In genomic region chr14:77709412-77709811, GRCh38 we compare ENCODE assay signal across 8 cellular contexts. TPM values are rescaled to one million over a fixed set of nuclear protein-coding genes. Genes with fewer than 3 reads are reported as not detected.
DNase-seq lines count a peak whose midpoint lies in the region; ATAC-seq, FAIRE-seq and TF ChIP-seq lines count a peak whose summit lies in the region.

No MANE protein-coding gene starts in this region.

- peak overlapping the region; percentile 95 for H3K4me3 Mint-ChIP-seq in activated T-helper 2 cell treated with anti-CD3 and anti-CD28 coated beads, Interferon-gamma antibody, Interleukin-2, Interleukin-4, amounts not matched to agents 10 μg/mL and 5 μg/mL and 100 μg/mL, durations not matched to agents 14 hours and 24 hours and 36 hours (ENCODE audit: low read depth)

- FAIRE-seq in keratinocyte (lab: Jason Lieb, UNC) (no peak), HTR-8/SVneo (lab: Jason Lieb, UNC) (no peak)

- H3K4me2 ChIP-seq in keratinocyte (ENCODE audit: control insufficient read depth, extremely low read depth, insufficient read depth, low read depth, low read length), result peak overlapping the region; percentile 88

- ATAC-seq in Right ventricle myocardium superior (ENCODE audit: poor library complexity) (no peak), thoracic aorta (ENCODE audit: insufficient number of reproducible peaks, low FRiP score, low read depth) (no peak)

- peak overlapping the region; percentile 98 for H3K4me3 ChIP-seq in left ventricle myocardium inferior
- peak overlapping the region; percentile 79 to 99 (median 85) for H3K4me3 ChIP-seq in keratinocyte (ENCODE audit: control insufficient read depth in 2 of 3, extremely low read depth in 1 of 3, insufficient read depth in 2 of 3, low read depth in 1 of 3, low read length in 3 of 3)
- peak overlapping the region; percentile 76 for H3K4me3 ChIP-seq in thoracic aorta

- no peak overlapping the region for H2AFZ ChIP-seq in keratinocyte (ENCODE audit: control insufficient read depth, low read length)

- H3K9me3 ChIP-seq in left ventricle myocardium inferior (replicated peaks), result no peaks in the 10 kb centered on the region
- H3K9me3 ChIP-seq in keratinocyte (ENCODE audit: control insufficient read depth, low read depth, low read length), result no peaks in the 10 kb centered on the region
- H3K9me3 ChIP-seq in thoracic aorta, result no peaks in the 10 kb centered on the region

- H3K27ac ChIP-seq in left ventricle myocardium inferior (replicated peaks) (no peak overlapping the region), keratinocyte (ENCODE audit: control insufficient read depth, insufficient read depth, low read length) (peak overlapping the region; percentile 81), thoracic aorta (no peak overlapping the region)

- no peaks in the 10 kb centered on the region for H3K27me3 ChIP-seq in left ventricle myocardium inferior (ENCODE audit: low read depth)
- no peaks in the 10 kb centered on the region for H3K27me3 ChIP-seq in keratinocyte (ENCODE audit: control insufficient read depth, extremely low read depth, insufficient read depth, low read length)
- no peaks in the 10 kb centered on the region for H3K27me3 ChIP-seq in thoracic aorta (replicated peaks; ENCODE audit: insufficient read depth)

- intact Hi-C loops in left ventricle myocardium inferior (cut with micrococcal nuclease) (no loop called here), Right ventricle myocardium superior (cut with DNase I) (loop anchor here (5.0 kb wide), 1 partner anchor 52 kb away; no protein-coding TSS in a partner anchor)
- intact Hi-C loops in activated T-helper 2 cell treated with anti-CD3 and anti-CD28 coated beads, Interferon-gamma antibody, Interleukin-2, Interleukin-4, amounts not matched to agents 10 μg/mL and 5 μg/mL and 100 μg/mL, durations not matched to agents 14 hours and 24 hours and 36 hours (cut with micrococcal nuclease), result loop anchor here (5.0 kb wide), 1 partner anchor 387 kb away; the partner anchor contains the start of genes GSTZ1 and POMT2

- H3K36me3 ChIP-seq in left ventricle myocardium inferior (peaks cover 46% of the 10 kb centered on the region), keratinocyte (ENCODE audit: control insufficient read depth in 2 of 2, extremely low read depth in 1 of 2, insufficient read depth in 2 of 2, low read length in 2 of 2) (peaks cover 7 to 13% of the 10 kb centered on the region in 2 experiments), thoracic aorta (peaks cover 16% of the 10 kb centered on the region)

- no peaks in the 10 kb centered on the region for H3K9me3 Mint-ChIP-seq in activated T-helper 2 cell treated with anti-CD3 and anti-CD28 coated beads, Interferon-gamma antibody, Interleukin-2, Interleukin-4, amounts not matched to agents 10 μg/mL and 5 μg/mL and 100 μg/mL, durations not matched to agents 14 hours and 24 hours and 36 hours

- peaks cover 91% of the 10 kb centered on the region for H3K79me2 ChIP-seq in keratinocyte (ENCODE audit: control insufficient read depth, insufficient read depth, low read length)

- H3K27ac Mint-ChIP-seq in activated T-helper 2 cell treated with anti-CD3 and anti-CD28 coated beads, Interferon-gamma antibody, Interleukin-2, Interleukin-4, amounts not matched to agents 10 μg/mL and 5 μg/mL and 100 μg/mL, durations not matched to agents 14 hours and 24 hours and 36 hours, result peak overlapping the region; percentile 93

- H3K27me3 Mint-ChIP-seq in activated T-helper 2 cell treated with anti-CD3 and anti-CD28 coated beads, Interferon-gamma antibody, Interleukin-2, Interleukin-4, amounts not matched to agents 10 μg/mL and 5 μg/mL and 100 μg/mL, durations not matched to agents 14 hours and 24 hours and 36 hours (ENCODE audit: low read depth), result no peaks in the 10 kb centered on the region

- no peak for TF ChIP-seq CTCF in left ventricle myocardium inferior (IDR thresholded peaks at IDR 0.05; ENCODE audit: borderline replicate concordance)
- TF ChIP-seq CTCF in keratinocyte (optimal IDR thresholded peaks at IDR 0.05 in 1 of 3, IDR thresholded peaks at IDR 0.05 in 1 of 3, conservative IDR thresholded peaks at IDR 0.05 in 1 of 3; ENCODE audit: extremely low read depth in 1 of 3, insufficient read depth in 2 of 3, low read length in 3 of 3), result no peak
- no peak for TF ChIP-seq CTCF in thoracic aorta (IDR thresholded peaks at IDR 0.05)

- H3K4me1 Mint-ChIP-seq in activated T-helper 2 cell treated with anti-CD3 and anti-CD28 coated beads, Interferon-gamma antibody, Interleukin-2, Interleukin-4, amounts not matched to agents 10 μg/mL and 5 μg/mL and 100 μg/mL, durations not matched to agents 14 hours and 24 hours and 36 hours (ENCODE audit: low read depth), result peaks cover 34% of the 10 kb centered on the region

- DNase-seq in left ventricle myocardium inferior (no peak), Right ventricle myocardium superior (no peak), keratinocyte (ENCODE audit: low read depth, low spot score) (no peak), thoracic aorta (ENCODE audit: low spot score) (no peak), HTR-8/SVneo (ENCODE audit: insufficient read length, low spot score) (no peak), NCI-H1694 (lab: John Stamatoyannopoulos, UW) (no peak), kidney tubule cell (ENCODE audit: low spot score) (no peak)
- no peak for DNase-seq in activated T-helper 2 cell treated with anti-CD3 and anti-CD28 coated beads, Interferon-gamma antibody, Interleukin-2, Interleukin-4, amounts not matched to agents 10 μg/mL and 5 μg/mL and 100 μg/mL, durations not matched to agents 14 hours and 24 hours and 36 hours (ENCODE audit: low spot score)

- peaks cover 44% of the 10 kb centered on the region for H3K36me3 Mint-ChIP-seq in activated T-helper 2 cell treated with anti-CD3 and anti-CD28 coated beads, Interferon-gamma antibody, Interleukin-2, Interleukin-4, amounts not matched to agents 10 μg/mL and 5 μg/mL and 100 μg/mL, durations not matched to agents 14 hours and 24 hours and 36 hours (ENCODE audit: low read depth)

- H3K4me1 ChIP-seq in left ventricle myocardium inferior, result peaks cover 57% of the 10 kb centered on the region
- peaks cover 16% of the 10 kb centered on the region for H3K4me1 ChIP-seq in keratinocyte (ENCODE audit: control insufficient read depth, extremely low read depth, insufficient read depth, low read length)
- H3K4me1 ChIP-seq in thoracic aorta (ENCODE audit: control insufficient read depth in 1 of 2, low read depth in 2 of 2), result peaks cover 27% of the 10 kb centered on the region in 2 donors

- dilution Hi-C loops in keratinocyte (cut with MboI; ENCODE audit: extremely low pct_ligation_motif_present, low sequenced_read_pairs), result no loop called here

- H3K9ac ChIP-seq in keratinocyte (ENCODE audit: control insufficient read depth, extremely low read depth, insufficient read depth, low read length), result peak overlapping the region; percentile 91

- H4K20me1 ChIP-seq in keratinocyte (ENCODE audit: control insufficient read depth, extremely low read depth, insufficient read depth, low read length), result no peaks in the 10 kb centered on the region

- no peaks in the 10 kb centered on the region for H3K9me1 ChIP-seq in keratinocyte (ENCODE audit: control insufficient read depth, extremely low read depth, insufficient read depth, low read length)

RNA-seq across cellular contexts. Expression of gene SLIRP, which starts 1.5 kb away (rescaled TPM):
- 204 TPM for total RNA-seq in left ventricle myocardium inferior
- total RNA-seq in Right ventricle myocardium superior, result 212 TPM
- total RNA-seq in activated T-helper 2 cell treated with anti-CD3 and anti-CD28 coated beads, Interferon-gamma antibody, Interleukin-2, Interleukin-4, amounts not matched to agents 10 μg/mL and 5 μg/mL and 100 μg/mL, durations not matched to agents 14 hours and 24 hours and 36 hours, result 133 and 145 TPM in 2 replicates
- 195 to 361 TPM (median 238 TPM) in 3 replicates for polyA plus RNA-seq in keratinocyte
- polyA plus RNA-seq in keratinocyte (2011; ENCODE audit: low read depth), result 99.7 TPM
- 240 and 274 TPM in 2 replicates for polyA plus RNA-seq in keratinocyte (2011; cell fraction: cytosol; rRNA removed)
- 81.0 and 128 TPM in 2 replicates for polyA plus RNA-seq in keratinocyte (2011; cell fraction: nucleus; rRNA removed)
- 217 and 320 TPM in 2 replicates for polyA plus RNA-seq in keratinocyte (2012; ENCODE audit: low replicate concordance)
- 27.8 to 120 TPM (median 80.1 TPM) in 3 replicates for polyA minus RNA-seq in keratinocyte
- polyA minus RNA-seq in keratinocyte (2011; cell fraction: cytosol; rRNA and poly(A)+ RNA removed), result 25.3 TPM
- 8.7 and 17.4 TPM in 2 replicates for polyA minus RNA-seq in keratinocyte (2011; cell fraction: nucleus; rRNA and poly(A)+ RNA removed)
- 100 to 1,000 TPM; 260 to 347 TPM for total RNA-seq in thoracic aorta

RNA-seq across cellular contexts. Expression of gene ALKBH1, which starts 1.6 kb away (rescaled TPM):
- total RNA-seq in left ventricle myocardium inferior, result 14.1 TPM
- total RNA-seq in Right ventricle myocardium superior, result 12.1 TPM
- 14.6 and 15.3 TPM in 2 replicates for total RNA-seq in activated T-helper 2 cell treated with anti-CD3 and anti-CD28 coated beads, Interferon-gamma antibody, Interleukin-2, Interleukin-4, amounts not matched to agents 10 μg/mL and 5 μg/mL and 100 μg/mL, durations not matched to agents 14 hours and 24 hours and 36 hours
- 11.2 to 13.0 TPM (median 11.8 TPM) in 3 replicates for polyA plus RNA-seq in keratinocyte
- polyA plus RNA-seq in keratinocyte (2011; ENCODE audit: low read depth), result 6.9 TPM
- 8.1 and 14.0 TPM in 2 replicates for polyA plus RNA-seq in keratinocyte (2011; cell fraction: cytosol; rRNA removed)
- polyA plus RNA-seq in keratinocyte (2011; cell fraction: nucleus; rRNA removed), result 14.4 and 15.0 TPM in 2 replicates
- polyA plus RNA-seq in keratinocyte (2012; ENCODE audit: low replicate concordance), result 7.8 and 11.1 TPM in 2 replicates
- polyA minus RNA-seq in keratinocyte, result 7.9 to 12.0 TPM (median 10.5 TPM) in 3 replicates
- 9.0 TPM for polyA minus RNA-seq in keratinocyte (2011; cell fraction: cytosol; rRNA and poly(A)+ RNA removed)
- polyA minus RNA-seq in keratinocyte (2011; cell fraction: nucleus; rRNA and poly(A)+ RNA removed), result 5.9 and 11.5 TPM in 2 replicates
- 1 to 10 TPM; 7.2 to 7.3 TPM for total RNA-seq in thoracic aorta

RNA-seq across cellular contexts. Expression of gene SNW1, which starts 51.5 kb away (rescaled TPM):
- 52.6 TPM for total RNA-seq in left ventricle myocardium inferior
- total RNA-seq in Right ventricle myocardium superior, result 52.6 TPM
- total RNA-seq in activated T-helper 2 cell treated with anti-CD3 and anti-CD28 coated beads, Interferon-gamma antibody, Interleukin-2, Interleukin-4, amounts not matched to agents 10 μg/mL and 5 μg/mL and 100 μg/mL, durations not matched to agents 14 hours and 24 hours and 36 hours, result 101 and 114 TPM in 2 replicates
- polyA plus RNA-seq in keratinocyte, result 28.4 to 52.5 TPM (median 51.2 TPM) in 3 replicates
- 108 TPM for polyA plus RNA-seq in keratinocyte (2011; ENCODE audit: low read depth)
- polyA plus RNA-seq in keratinocyte (2011; cell fraction: cytosol; rRNA removed), result 34.2 and 49.1 TPM in 2 replicates
- 48.0 and 57.1 TPM in 2 replicates for polyA plus RNA-seq in keratinocyte (2011; cell fraction: nucleus; rRNA removed)
- polyA plus RNA-seq in keratinocyte (2012; ENCODE audit: low replicate concordance), result 49.9 and 57.7 TPM in 2 replicates
- 4.5 to 26.1 TPM (median 23.2 TPM) in 3 replicates for polyA minus RNA-seq in keratinocyte
- 37.4 TPM for polyA minus RNA-seq in keratinocyte (2011; cell fraction: cytosol; rRNA and poly(A)+ RNA removed)
- 10.3 and 21.8 TPM in 2 replicates for polyA minus RNA-seq in keratinocyte (2011; cell fraction: nucleus; rRNA and poly(A)+ RNA removed)
- total RNA-seq in thoracic aorta, result 10 to 100 TPM; 40.9 to 47.5 TPM
